12 cellular contexts compared by ENCODE assay signal in the genomic region with DNA sequence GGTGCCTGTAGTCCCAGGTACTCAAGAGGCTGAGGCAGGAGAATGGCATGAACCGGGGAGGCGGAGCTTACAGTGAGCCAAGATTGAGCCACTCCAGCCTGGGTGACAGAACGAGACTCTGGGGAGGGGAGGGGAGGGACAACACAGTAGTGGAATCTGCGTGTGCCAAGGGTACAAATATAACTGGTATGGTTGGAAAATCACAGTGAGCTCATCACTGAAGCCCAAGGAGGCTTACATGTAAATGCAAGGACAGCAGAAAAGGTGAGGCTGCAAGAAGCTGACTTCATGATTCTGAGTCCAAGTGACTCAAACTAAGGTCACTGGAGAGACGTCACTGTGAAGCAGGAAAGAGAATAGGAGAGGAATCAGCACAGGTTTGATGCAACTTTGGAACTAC. TPM values are rescaled to one million over a fixed set of nuclear protein-coding genes. Genes with fewer than 3 reads are reported as not detected.
DNase-seq lines count a peak whose midpoint lies in the region; ATAC-seq and TF ChIP-seq lines count a peak whose summit lies in the region.
"Had no signal": no experiment of that assay in that cellular context is flagged by ENCODE, and none has a peak within 500 bp of the region (broad histone marks: within the 10 kb centered on the region; RNA-seq: fewer than 3 reads in every experiment).

No MANE protein-coding gene starts in this region.

- DNase-seq in EL (peak; percentile 75), RKO (ENCODE audit: low spot score) (peak; percentile 93), osteoblast (ENCODE audit: insufficient read length, low spot score, missing footprints) (peak; percentile 76), NCI-H2029 treated with DMSO at 0.1 percent for 48 hours (lab: John Stamatoyannopoulos, UW) (no peak), tibial nerve (ENCODE audit: low spot score in 2 of 2) (no peak), NCI-H345 (lab: John Stamatoyannopoulos, UW) (no peak), iPS-NIHi11 (ENCODE audit: low spot score) (no peak)
- DNase-seq: activated B cell treated with CpG ODN at 0.5 μM for 24 hours; activated T-cell treated with anti-CD3 and anti-CD28 coated beads, Interleukin-2, amount 50 U/mL, for 72 hours; NCI-H1436 had no signal

- no peak overlapping the region for H2AFZ ChIP-seq in osteoblast (ENCODE audit: low read length)

- ATAC-seq in esophagus mucosa: peak; percentile 99

- H3K9me3 ChIP-seq in osteoblast (ENCODE audit: low read depth, low read length) (no peaks in the 10 kb centered on the region), tibial nerve (no peaks in the 10 kb centered on the region)

- H3K27me3 ChIP-seq in osteoblast (ENCODE audit: insufficient read depth, low read length) (no peaks in the 10 kb centered on the region), tibial nerve (no peaks in the 10 kb centered on the region)

- no peak for TF ChIP-seq POLR2A in tibial nerve (IDR thresholded peaks at IDR 0.05)

- no peak overlapping the region for H3K4me2 ChIP-seq in osteoblast (ENCODE audit: insufficient read depth, low read length)

- 75 to 78% methylated on average over 5 of the region's 5 CpGs for WGBS in tibial nerve, 2 donors

- peaks cover 93% of the 10 kb centered on the region for H3K79me2 ChIP-seq in osteoblast (ENCODE audit: insufficient read depth, low read length)

- TF ChIP-seq EP300 in tibial nerve (IDR thresholded peaks at IDR 0.05): no peak

- peaks cover 39% of the 10 kb centered on the region for H3K4me1 ChIP-seq in osteoblast (ENCODE audit: insufficient read depth, low read length)
- H3K4me1 ChIP-seq in tibial nerve: peaks cover 0 to 69% (median 21%) of the 10 kb centered on the region in 4 donors

- H3K4me3 ChIP-seq in osteoblast (ENCODE audit: insufficient read depth, low read length): no peak overlapping the region
- H3K4me3 ChIP-seq in tibial nerve: no peak overlapping the region

- TF ChIP-seq CTCF in osteoblast (IDR thresholded peaks at IDR 0.05; ENCODE audit: extremely low read depth, low read depth, low read length) (no peak), tibial nerve (IDR thresholded peaks at IDR 0.05) (no peak)

- peaks cover 10% of the 10 kb centered on the region for H4K20me1 ChIP-seq in osteoblast (ENCODE audit: insufficient read depth, low read length)

- H3K36me3 ChIP-seq in osteoblast (ENCODE audit: insufficient read depth, low read length): no peaks in the 10 kb centered on the region
- H3K36me3 ChIP-seq in tibial nerve: no peaks in the 10 kb centered on the region

- H3K27ac ChIP-seq in osteoblast (ENCODE audit: low read depth, low read length): peak overlapping the region; percentile 31
- no peak overlapping the region for H3K27ac ChIP-seq in tibial nerve

RNA-seq across cellular contexts. Expression of a gene that starts 9.2 kb away (rescaled TPM):
- total RNA-seq in esophagus mucosa: 72.6 TPM
- total RNA-seq in osteoblast: 101 and 107 TPM in 2 replicates
- total RNA-seq in tibial nerve: 100 to 1,000 TPM; 104 to 160 (median 118) TPM
- total RNA-seq: OCI-LY7 had no signal

RNA-seq across cellular contexts. Expression of a gene that starts 9.6 kb away (rescaled TPM):
- total RNA-seq in esophagus mucosa (46.2 TPM), osteoblast (14.7 and 17.7 TPM in 2 replicates), tibial nerve (10 to 100 TPM; 24.5 to 26.9 (median 25.1) TPM)
- total RNA-seq: activated B cell treated with CpG ODN at 0.5 μM for 24 hours, OCI-LY7 had no signal

Comparison
In these comparisons a context has a peak if more than half of its experiments do, and no peak if none do; other contexts are left out.
1. DNase-seq: peak in EL (single experiment), RKO (single experiment) and osteoblast (single experiment); none in NCI-H2029 treated with DMSO at 0.1 percent for 48 hours (single experiment), tibial nerve (0 of 2), NCI-H345 (single experiment) and iPS-NIHi11 (single experiment).